In genomic region chr2:136407113-136407951, GRCh38 we compare ENCODE assay signal across 26 cellular contexts.
DNase-seq lines count a peak whose midpoint lies in the region; ATAC-seq and TF ChIP-seq lines count a peak whose summit lies in the region.
"Had no signal": no experiment of that assay in that cellular context is flagged by ENCODE, and none has a peak within 500 bp of the region (broad histone marks: within the 10 kb centered on the region; RNA-seq: fewer than 3 reads in every experiment).

No MANE protein-coding gene starts in this region.

- CTCF ChIA-PET in WTC11 (lab: Charles Lee): interaction anchor here (1.2 to 1.4 kb wide), 2 partner anchors 16 to 23 kb away, joined by 5 to 8 read pairs; no protein-coding TSS in a partner anchor

- intact Hi-C loops in activated T-helper 1 cell treated with anti-CD3 and anti-CD28 coated beads, Interleukin-12 subunit alpha, Interleukin-12 subunit beta, Interleukin-2, Interleukin-4 antibody, amounts not matched to agents 30 ng/mL and 10 ng/mL and 1 ng/mL, durations not matched to agents 14 hours and 24 hours and 36 hours (cut with micrococcal nuclease): no loop called here
- intact Hi-C loops in stomach (cut with DNase I; ENCODE audit: low total_unique reads): no loop called here

- H3K4me3 ChIP-seq in neural cell (ENCODE audit: low read length) (no peak overlapping the region), stomach (no peak overlapping the region)
- H3K4me3 ChIP-seq: gastroesophageal sphincter, hepatocyte, K562, SK-N-MC had no signal

- peak; percentile 54 for DNase-seq in NCI-H146 (lab: John Stamatoyannopoulos, UW)
- DNase-seq in NCI-H146 treated with DMSO at 0.1 percent for 48 hours (lab: John Stamatoyannopoulos, UW; ENCODE audit: unreplicated experiment): no peak
- DNase-seq in NCI-H1417 (lab: John Stamatoyannopoulos, UW): peak; percentile 43 to 82 (median 59)
- no peak for DNase-seq in WTC11 (ENCODE audit: low spot score)
- no peak for DNase-seq in activated CD8-positive, alpha-beta memory T cell treated with anti-CD3 and anti-CD28 coated beads, Interleukin-2, amount 50 U/mL, for 48 hours
- DNase-seq in activated T-helper 1 cell treated with anti-CD3 and anti-CD28 coated beads, Interleukin-12 subunit alpha, Interleukin-12 subunit beta, Interleukin-2, Interleukin-4 antibody, amounts not matched to agents 30 ng/mL and 10 ng/mL and 1 ng/mL, durations not matched to agents 14 hours and 24 hours and 36 hours (ENCODE audit: low spot score): no peak
- no peak for DNase-seq in stomach
- DNase-seq: activated CD4-positive, alpha-beta memory T cell treated with anti-CD3 and anti-CD28 coated beads, Interleukin-2, amount 10 ng/mL, durations not matched to agents 7 days and 5 days; CD4-positive, alpha-beta T cell; mesendoderm; NCI-H2171; NCI-H526 treated with DMSO at 0.1 percent for 48 hours; nucleus accumbens had no signal

- no peaks in the 10 kb centered on the region for H3K79me2 ChIP-seq in neural cell (replicated peaks; ENCODE audit: insufficient read depth, low read length)
- H3K79me2 ChIP-seq: hepatocyte had no signal

- H3K9me3 Mint-ChIP-seq in WTC11: no peaks in the 10 kb centered on the region
- H3K9me3 Mint-ChIP-seq in activated T-helper 1 cell treated with anti-CD3 and anti-CD28 coated beads, Interleukin-12 subunit alpha, Interleukin-12 subunit beta, Interleukin-2, Interleukin-4 antibody, amounts not matched to agents 30 ng/mL and 10 ng/mL and 1 ng/mL, durations not matched to agents 14 hours and 24 hours and 36 hours: no peaks in the 10 kb centered on the region
- H3K9me3 Mint-ChIP-seq: activated CD4-positive, alpha-beta memory T cell treated with anti-CD3 and anti-CD28 coated beads, Interleukin-2, amount 10 ng/mL, durations not matched to agents 7 days and 5 days; activated naive CD4-positive, alpha-beta T cell treated with anti-CD3 and anti-CD28 coated beads, Interleukin-2, amount 50 U/mL, for 72 hours; activated T-helper 2 cell treated with anti-CD3 and anti-CD28 coated beads, Interferon-gamma antibody, Interleukin-2, Interleukin-4, amounts not matched to agents 10 μg/mL and 5 μg/mL and 100 μg/mL, durations not matched to agents 14 hours and 24 hours and 36 hours; CD4-positive, alpha-beta T cell; dendritic cell treated with granulocyte-macrophage colony-stimulating factor and Interleukin-4, amounts not matched to agents 40 ng/mL and 50 ng/mL, for 4 days; immature natural killer cell; stimulated activated naive CD8-positive, alpha-beta T cell treated with anti-CD3 and anti-CD28 coated beads, Interleukin-15, Interleukin-2, amounts not matched to agents 100 ng/mL and 50 ng/mL, for 24 hours; T-helper 1 cell treated with Interleukin-12 subunit alpha and Interleukin-12 subunit beta and Interleukin-4 antibody, amounts not matched to agents 30 μg/mL and 1 μg/mL, for 36 hours had no signal

- H3K36me3 ChIP-seq in neural cell (ENCODE audit: insufficient read depth, low read length): no peaks in the 10 kb centered on the region
- H3K36me3 ChIP-seq in stomach: no peaks in the 10 kb centered on the region
- H3K36me3 ChIP-seq: gastroesophageal sphincter had no signal

- H3K9me3 ChIP-seq in neural cell (ENCODE audit: low read length): no peaks in the 10 kb centered on the region
- H3K9me3 ChIP-seq in stomach: no peaks in the 10 kb centered on the region
- H3K9me3 ChIP-seq: gastroesophageal sphincter had no signal

- peaks cover 24% of the 10 kb centered on the region for H3K4me1 Mint-ChIP-seq in WTC11
- H3K4me1 Mint-ChIP-seq in activated T-helper 1 cell treated with anti-CD3 and anti-CD28 coated beads, Interleukin-12 subunit alpha, Interleukin-12 subunit beta, Interleukin-2, Interleukin-4 antibody, amounts not matched to agents 30 ng/mL and 10 ng/mL and 1 ng/mL, durations not matched to agents 14 hours and 24 hours and 36 hours (ENCODE audit: low read depth): no peaks in the 10 kb centered on the region
- H3K4me1 Mint-ChIP-seq: immature natural killer cell had no signal

- H2AFZ ChIP-seq in neural cell (ENCODE audit: low read depth, low read length): no peak overlapping the region
- H2AFZ ChIP-seq: hepatocyte had no signal

- H4K20me1 ChIP-seq in neural cell (ENCODE audit: insufficient read depth): no peaks in the 10 kb centered on the region

- H3K4me3 Mint-ChIP-seq in WTC11: peak overlapping the region; percentile 36; the same call in 1 of the 2 replicates
- H3K4me3 Mint-ChIP-seq in activated T-helper 1 cell treated with anti-CD3 and anti-CD28 coated beads, Interleukin-12 subunit alpha, Interleukin-12 subunit beta, Interleukin-2, Interleukin-4 antibody, amounts not matched to agents 30 ng/mL and 10 ng/mL and 1 ng/mL, durations not matched to agents 14 hours and 24 hours and 36 hours: no peak overlapping the region
- H3K4me3 Mint-ChIP-seq: activated CD4-positive, alpha-beta memory T cell treated with anti-CD3 and anti-CD28 coated beads, Interleukin-2, amount 10 ng/mL, durations not matched to agents 7 days and 5 days; CD4-positive, alpha-beta T cell; dendritic cell treated with granulocyte-macrophage colony-stimulating factor and Interleukin-4, amounts not matched to agents 40 ng/mL and 50 ng/mL, for 4 days; immature natural killer cell; stimulated activated naive CD8-positive, alpha-beta T cell treated with anti-CD3 and anti-CD28 coated beads, Interleukin-15, Interleukin-2, amounts not matched to agents 100 ng/mL and 50 ng/mL, for 24 hours; T-helper 1 cell treated with Interleukin-12 subunit alpha and Interleukin-12 subunit beta and Interleukin-4 antibody, amounts not matched to agents 30 μg/mL and 1 μg/mL, for 36 hours had no signal

- H3K4me1 ChIP-seq in stomach: no peaks in the 10 kb centered on the region
- H3K4me1 ChIP-seq: gastroesophageal sphincter had no signal

- H3K27ac ChIP-seq in neural cell (ENCODE audit: low read length) (no peak overlapping the region), stomach (no peak overlapping the region)
- H3K27ac ChIP-seq: 22Rv1, gastroesophageal sphincter, hepatocyte, SK-N-MC had no signal

- no peak for TF ChIP-seq RAD21 in neural cell (conservative IDR thresholded peaks at IDR 0.05)

- H3K27ac Mint-ChIP-seq in WTC11: no peak overlapping the region; the same call in 1 of the 2 replicates
- H3K27ac Mint-ChIP-seq in activated T-helper 1 cell treated with anti-CD3 and anti-CD28 coated beads, Interleukin-12 subunit alpha, Interleukin-12 subunit beta, Interleukin-2, Interleukin-4 antibody, amounts not matched to agents 30 ng/mL and 10 ng/mL and 1 ng/mL, durations not matched to agents 14 hours and 24 hours and 36 hours: no peak overlapping the region
- H3K27ac Mint-ChIP-seq: activated CD4-positive, alpha-beta memory T cell treated with anti-CD3 and anti-CD28 coated beads, Interleukin-2, amount 10 ng/mL, durations not matched to agents 7 days and 5 days; activated naive CD4-positive, alpha-beta T cell treated with anti-CD3 and anti-CD28 coated beads, Interleukin-2, amount 50 U/mL, for 72 hours; activated T-helper 2 cell treated with anti-CD3 and anti-CD28 coated beads, Interferon-gamma antibody, Interleukin-2, Interleukin-4, amounts not matched to agents 10 μg/mL and 5 μg/mL and 100 μg/mL, durations not matched to agents 14 hours and 24 hours and 36 hours; CD4-positive, alpha-beta T cell; dendritic cell treated with granulocyte-macrophage colony-stimulating factor and Interleukin-4, amounts not matched to agents 40 ng/mL and 50 ng/mL, for 4 days; immature natural killer cell; stimulated activated naive CD8-positive, alpha-beta T cell treated with anti-CD3 and anti-CD28 coated beads, Interleukin-15, Interleukin-2, amounts not matched to agents 100 ng/mL and 50 ng/mL, for 24 hours; T-helper 1 cell treated with Interleukin-12 subunit alpha and Interleukin-12 subunit beta and Interleukin-4 antibody, amounts not matched to agents 30 μg/mL and 1 μg/mL, for 36 hours had no signal

- H3K9me2 ChIP-seq in neural cell (ENCODE audit: insufficient read depth, low read length): no peaks in the 10 kb centered on the region

- peaks cover 11% of the 10 kb centered on the region for H3K27me3 Mint-ChIP-seq in WTC11 (ENCODE audit: low read depth)
- H3K27me3 Mint-ChIP-seq in activated T-helper 1 cell treated with anti-CD3 and anti-CD28 coated beads, Interleukin-12 subunit alpha, Interleukin-12 subunit beta, Interleukin-2, Interleukin-4 antibody, amounts not matched to agents 30 ng/mL and 10 ng/mL and 1 ng/mL, durations not matched to agents 14 hours and 24 hours and 36 hours (ENCODE audit: insufficient read depth): peaks cover 38% of the 10 kb centered on the region

- TF ChIP-seq CTCF in WTC11 (IDR thresholded peaks at IDR 0.05) (no peak), neural cell (IDR thresholded peaks at IDR 0.05; ENCODE audit: poor library complexity, severe bottlenecking) (no peak), stomach (IDR thresholded peaks at IDR 0.05) (no peak)

- no peak for TF ChIP-seq POLR2A in stomach (IDR thresholded peaks at IDR 0.05)

- ATAC-seq in WTC11: peak; percentile 65
- ATAC-seq: activated CD4-positive, CD25-positive, alpha-beta regulatory T cell treated with anti-CD3 and anti-CD28 coated beads, Interleukin-2, amount 50 U/mL, for 24 hours; gastroesophageal sphincter; K562 had no signal

- H3K9ac ChIP-seq in neural cell (ENCODE audit: low read length): no peak overlapping the region

- WGBS in stomach, 5 donors: 48 to 53% (median 51%) methylated on average over 9 of the region's 9 CpGs

- no peaks in the 10 kb centered on the region for H3K36me3 Mint-ChIP-seq in WTC11
- no peaks in the 10 kb centered on the region for H3K36me3 Mint-ChIP-seq in activated T-helper 1 cell treated with anti-CD3 and anti-CD28 coated beads, Interleukin-12 subunit alpha, Interleukin-12 subunit beta, Interleukin-2, Interleukin-4 antibody, amounts not matched to agents 30 ng/mL and 10 ng/mL and 1 ng/mL, durations not matched to agents 14 hours and 24 hours and 36 hours (ENCODE audit: low read depth)
- H3K36me3 Mint-ChIP-seq: activated naive CD4-positive, alpha-beta T cell treated with anti-CD3 and anti-CD28 coated beads, Interleukin-2, amount 50 U/mL, for 72 hours; immature natural killer cell had no signal

- H3K4me2 ChIP-seq in neural cell (ENCODE audit: low read length): no peak overlapping the region
- H3K4me2 ChIP-seq: hepatocyte had no signal

- TF ChIP-seq EP300 in neural cell (conservative IDR thresholded peaks at IDR 0.05; ENCODE audit: poor library complexity, severe bottlenecking) (no peak), stomach (IDR thresholded peaks at IDR 0.05) (no peak)

- H3F3A ChIP-seq in neural cell (ENCODE audit: insufficient read depth, low read length, poor library complexity, severe bottlenecking): no peaks in the 10 kb centered on the region

- H3K27me3 ChIP-seq in neural cell (ENCODE audit: insufficient read depth, low read depth, low read length) (no peaks in the 10 kb centered on the region), stomach (peaks cover 0 to 27% (median 14%) of the 10 kb centered on the region in 3 donors)

- POLR2A ChIA-PET in WTC11 (lab: Charles Lee): no interaction called here

TF ChIP-seq in WTC11, 78 proteins besides CTCF, POLR2A, EP300 and RAD21 (continues in another document):
- no peak for TF ChIP-seq JAZF1 (CRISPR knock-in tag; IDR thresholded peaks at IDR 0.05)

Comparison
In these comparisons a context has a peak if more than half of its experiments do, and no peak if none do; other contexts are left out.
1. DNase-seq: peak in NCI-H146 (single experiment) and NCI-H1417 (3 of 3); none in NCI-H146 treated with DMSO at 0.1 percent for 48 hours (single experiment), WTC11 (single experiment), activated CD8-positive, alpha-beta memory T cell treated with anti-CD3 and anti-CD28 coated beads, Interleukin-2, amount 50 U/mL, for 48 hours (single experiment), activated T-helper 1 cell treated with anti-CD3 and anti-CD28 coated beads, Interleukin-12 subunit alpha, Interleukin-12 subunit beta, Interleukin-2, Interleukin-4 antibody, amounts not matched to agents 30 ng/mL and 10 ng/mL and 1 ng/mL, durations not matched to agents 14 hours and 24 hours and 36 hours (single experiment) and stomach (single experiment).